Comparison of ENCODE assay signal across 8 cellular contexts in genomic region chr6:46129301-46129633, GRCh38. TPM values are rescaled to one million over a fixed set of nuclear protein-coding genes. Genes with fewer than 3 reads are reported as not detected.
A peak's percentile ranks its signal among the peaks of the same experiment; 100 is the strongest.
DNase-seq lines count a peak whose midpoint lies in the region; ATAC-seq and TF ChIP-seq lines count a peak whose summit lies in the region.

No MANE protein-coding gene starts in this region.

- H3K27me3 Mint-ChIP-seq in activated CD8-positive, alpha-beta T cell treated with anti-CD3 and anti-CD28 coated beads, Interleukin-2, amount 10 ng/mL, durations not matched to agents 7 days and 5 days (ENCODE audit: low read depth) = no peaks in the 10 kb centered on the region

- peaks cover 33% of the 10 kb centered on the region for H3K4me1 Mint-ChIP-seq in activated CD8-positive, alpha-beta T cell treated with anti-CD3 and anti-CD28 coated beads, Interleukin-2, amount 10 ng/mL, durations not matched to agents 7 days and 5 days (ENCODE audit: low read depth)

- H3K27me3 ChIP-seq in iPS-20b (ENCODE audit: insufficient read depth, low read length) = peaks cover 29% of the 10 kb centered on the region
- H3K27me3 ChIP-seq in suprapubic skin = no peaks in the 10 kb centered on the region

- CTCF ChIA-PET in activated CD8-positive, alpha-beta T cell treated with anti-CD3 and anti-CD28 coated beads, Interleukin-2, amount 10 ng/mL, durations not matched to agents 7 days and 5 days (lab: Charles Lee) = interaction anchor here (0.8 to 2.9 kb wide), 7 partner anchors 9 to 1654 kb away, joined by 3 to 11 read pairs (median 4); no protein-coding TSS in a partner anchor

- peak overlapping the region; percentile 79 for H3K27ac Mint-ChIP-seq in activated CD8-positive, alpha-beta T cell treated with anti-CD3 and anti-CD28 coated beads, Interleukin-2, amount 10 ng/mL, durations not matched to agents 7 days and 5 days

- no peaks in the 10 kb centered on the region for H3K9me3 Mint-ChIP-seq in activated CD8-positive, alpha-beta T cell treated with anti-CD3 and anti-CD28 coated beads, Interleukin-2, amount 10 ng/mL, durations not matched to agents 7 days and 5 days (ENCODE audit: insufficient read depth)

- H3K9me3 ChIP-seq in iPS-20b (ENCODE audit: insufficient read depth, low read depth, low read length) = no peaks in the 10 kb centered on the region
- no peaks in the 10 kb centered on the region for H3K9me3 ChIP-seq in suprapubic skin

- H3K9ac ChIP-seq in iPS-20b (ENCODE audit: low read depth, low read length) = peak overlapping the region; percentile 29; the same call in 1 of the 2 replicates

- WGBS in suprapubic skin = 5% methylated on average over 9 of the region's 9 CpGs

- H3K4me1 ChIP-seq in iPS-20b (ENCODE audit: insufficient read depth, low read length) = no peaks in the 10 kb centered on the region
- peaks cover 9% of the 10 kb centered on the region for H3K4me1 ChIP-seq in suprapubic skin

- no peak for TF ChIP-seq CTCF in suprapubic skin (IDR thresholded peaks at IDR 0.05)

- peaks cover 4% of the 10 kb centered on the region for H3K36me3 Mint-ChIP-seq in activated CD8-positive, alpha-beta T cell treated with anti-CD3 and anti-CD28 coated beads, Interleukin-2, amount 10 ng/mL, durations not matched to agents 7 days and 5 days (ENCODE audit: low read depth)

- DNase-seq in activated CD4-positive, alpha-beta T cell treated with anti-CD3 and anti-CD28 coated beads, Interleukin-2, amount 50 U/mL, for 4 hours = peak; percentile 2 to 4
- DNase-seq in activated CD4-positive, alpha-beta T cell treated with anti-CD3 and anti-CD28 coated beads for 48 hours = no peak
- no peak for DNase-seq in activated CD8-positive, alpha-beta T cell treated with anti-CD3 and anti-CD28 coated beads, Interleukin-2, amount 10 ng/mL, durations not matched to agents 7 days and 5 days
- DNase-seq in suprapubic skin (ENCODE audit: low spot score in 2 of 2) = no peak
- DNase-seq in T-helper 9 cell = no peak
- no peak for DNase-seq in SHP77 (lab: John Stamatoyannopoulos, UW)

- POLR2A ChIA-PET in activated CD8-positive, alpha-beta T cell treated with anti-CD3 and anti-CD28 coated beads, Interleukin-2, amount 10 ng/mL, durations not matched to agents 7 days and 5 days (lab: Charles Lee) = interaction anchor here (1.3 to 1.6 kb wide), 3 partner anchors 10 to 51 kb away, joined by 3 to 5 read pairs (median 4); no protein-coding TSS in a partner anchor

- peak; percentile 14 for ATAC-seq in HG03045 (IDR thresholded peaks at IDR 0.05; ENCODE audit: unreplicated experiment)
- peak; percentile 16 for ATAC-seq in activated CD8-positive, alpha-beta T cell treated with anti-CD3 and anti-CD28 coated beads, Interleukin-2, amount 10 ng/mL, durations not matched to agents 7 days and 5 days

- H3K36me3 ChIP-seq in iPS-20b (ENCODE audit: insufficient read depth, low read depth, low read length) (no peaks in the 10 kb centered on the region), suprapubic skin (no peaks in the 10 kb centered on the region)

- no peak for TF ChIP-seq EP300 in suprapubic skin (IDR thresholded peaks at IDR 0.05)

- peak overlapping the region; percentile 90 for H3K4me3 Mint-ChIP-seq in activated CD8-positive, alpha-beta T cell treated with anti-CD3 and anti-CD28 coated beads, Interleukin-2, amount 10 ng/mL, durations not matched to agents 7 days and 5 days

- TF ChIP-seq POLR2A in suprapubic skin (IDR thresholded peaks at IDR 0.05) = no peak

- H3K4me3 ChIP-seq in iPS-20b (ENCODE audit: low read length) (peak overlapping the region; percentile 71), suprapubic skin (peak overlapping the region; percentile 54)

- H3K27ac ChIP-seq in iPS-20b (ENCODE audit: low read length) = no peak overlapping the region
- H3K27ac ChIP-seq in suprapubic skin = peak overlapping the region; percentile 14

RNA-seq across cellular contexts. Expression of gene ENPP4, which starts 0.5 kb away (rescaled TPM):
- 1 to 10 TPM; 4.9 to 5.4 TPM for total RNA-seq in activated CD8-positive, alpha-beta T cell treated with anti-CD3 and anti-CD28 coated beads, Interleukin-2, amount 10 ng/mL, durations not matched to agents 7 days and 5 days
- total RNA-seq in suprapubic skin = 10 to 100 TPM in 1 of 4 donors, 1 to 10 TPM in 3; 2.2 to 11.0 (median 5.4) TPM

RNA-seq across cellular contexts. Expression of gene ENPP5, which starts 41.5 kb away (rescaled TPM):
- not detected for total RNA-seq in activated CD8-positive, alpha-beta T cell treated with anti-CD3 and anti-CD28 coated beads, Interleukin-2, amount 10 ng/mL, durations not matched to agents 7 days and 5 days
- total RNA-seq in suprapubic skin = 1 to 10 TPM in 3 of 4 donors, under 1 TPM in 1; 0.98 to 4.5 (median 3.1) TPM

Comparison
In these comparisons a context has a peak if more than half of its experiments do, and no peak if none do; other contexts are left out.
1. DNase-seq: peak in activated CD4-positive, alpha-beta T cell treated with anti-CD3 and anti-CD28 coated beads, Interleukin-2, amount 50 U/mL, for 4 hours (2 of 2); none in activated CD4-positive, alpha-beta T cell treated with anti-CD3 and anti-CD28 coated beads for 48 hours (single experiment), activated CD8-positive, alpha-beta T cell treated with anti-CD3 and anti-CD28 coated beads, Interleukin-2, amount 10 ng/mL, durations not matched to agents 7 days and 5 days (single experiment), suprapubic skin (0 of 2), T-helper 9 cell (single experiment) and SHP77 (0 of 2).